In genomic region chr2:239668042-239668441, GRCh38 we compare ENCODE assay signal across 28 cellular contexts.
"Had no signal": no experiment of that assay in that cellular context is flagged by ENCODE, and none has a peak within 500 bp of the region (broad histone marks: within the 10 kb centered on the region; RNA-seq: fewer than 3 reads in every experiment).

No MANE protein-coding gene starts in this region.

- FAIRE-seq: K562 had no signal

- ATAC-seq: activated CD8-positive, alpha-beta memory T cell treated with anti-CD3 and anti-CD28 coated beads, Interleukin-2, amount 10 ng/mL, durations not matched to agents 7 days and 5 days; activated naive CD8-positive, alpha-beta T cell treated with anti-CD3 and anti-CD28 coated beads, Interleukin-2, amount 50 U/mL, for 24 hours; K562; PC-3; Right ventricle myocardium inferior had no signal

- DNase-seq: activated B cell treated with CpG ODN at 0.5 μM for 24 hours; activated CD4-positive, alpha-beta memory T cell treated with anti-CD3 and anti-CD28 coated beads for 36 hours; activated CD4-positive, alpha-beta T cell treated with anti-CD3 and anti-CD28 coated beads for 4 hours; activated CD4-positive, alpha-beta T cell treated with anti-CD3 and anti-CD28 coated beads, Interleukin-2, amount 50 U/mL, for 1 hour; activated CD4-positive, CD25-positive, alpha-beta regulatory T cell treated with anti-CD3 and anti-CD28 coated beads, Interleukin-2, amount 50 U/mL, for 72 hours; activated CD8-positive, alpha-beta memory T cell treated with anti-CD3 and anti-CD28 coated beads, Interleukin-2, amount 10 ng/mL, durations not matched to agents 7 days and 5 days; activated naive CD4-positive, alpha-beta T cell treated with anti-CD3 and anti-CD28 coated beads, Interleukin-2, amount 10 ng/mL, durations not matched to agents 7 days and 5 days; activated naive CD8-positive, alpha-beta T cell treated with anti-CD3 and anti-CD28 coated beads, Interleukin-2, amount 50 U/mL, for 24 hours; activated T-cell treated with anti-CD3 and anti-CD28 coated beads, Interleukin-2, amount 50 U/mL, for 1 hour; anterior cingulate cortex; NCI-H1092 treated with DMSO at 0.1 percent for 48 hours; NCI-H1417; NCI-H146; NCI-H187; NCI-H2029 treated with DMSO at 0.1 percent for 48 hours; NCI-H2107; NCI-H2171; NCI-H510A; NCI-H526; NCI-H748 treated with DMSO at 0.1 percent for 48 hours; NK-92 treated with Interleukin-12 subunit alpha and Interleukin-12 subunit beta, amount 100 ng/mL, for 24 hours; PC-3; SW 1271; T-helper 1 cell; T-helper 2 cell; T-helper 9 cell had no signal
